ENCODE assay signal across 25 cellular contexts in genomic region chr12:32331133-32331532, GRCh38.
DNase-seq lines count a peak whose midpoint lies in the region; ATAC-seq and TF ChIP-seq lines count a peak whose summit lies in the region.
"Had no signal": no experiment of that assay in that cellular context is flagged by ENCODE, and none has a peak within 500 bp of the region (broad histone marks: within the 10 kb centered on the region; RNA-seq: fewer than 3 reads in every experiment).

No MANE protein-coding gene starts in this region.

- peaks cover 3 to 12% of the 10 kb centered on the region in 2 experiments; a peak in 3 of 4 replicates for H3K79me1 ChIP-seq in IMR-90 (ENCODE audit: low read depth in 1 of 2, low read length in 2 of 2)

- H3K9me3 ChIP-seq in IMR-90 (ENCODE audit: control insufficient read depth, insufficient read depth, low read length) (no peaks in the 10 kb centered on the region), lower lobe of right lung (no peaks in the 10 kb centered on the region)
- H3K9me3 ChIP-seq in CD4-positive, alpha-beta memory T cell (ENCODE audit: control insufficient read depth in 1 of 2, low read length in 2 of 2) = no peaks in the 10 kb centered on the region
- H3K9me3 ChIP-seq: gastrocnemius medialis, right atrium auricular region, tibial artery had no signal

- no peak overlapping the region for H2AK5ac ChIP-seq in IMR-90 (ENCODE audit: low read depth, low read length)

- H2BK5ac ChIP-seq in IMR-90 (ENCODE audit: low read depth, low read length, poor library complexity, severe bottlenecking) = no peak overlapping the region

- no peaks in the 10 kb centered on the region for H3K27me3 Mint-ChIP-seq in T-helper 2 cell treated with Interferon-gamma antibody and Interleukin-4, amounts not matched to agents 5 μg/mL and 100 μg/mL, for 36 hours (ENCODE audit: low read depth)
- H3K27me3 Mint-ChIP-seq in CD4-positive, alpha-beta memory T cell = no peaks in the 10 kb centered on the region
- H3K27me3 Mint-ChIP-seq: activated CD4-positive, alpha-beta T cell treated with anti-CD3 and anti-CD28 coated beads, Interleukin-2, amount 10 ng/mL, durations not matched to agents 7 days and 5 days; stimulated activated naive B cell treated with anti-CD40 and anti-IgM and Interleukin-4, amounts not matched to agents 10 μg/mL and 1 μg/mL and 100 μg/mL, for 72 hours had no signal

- ATAC-seq in IMR-90 (ENCODE audit: low read depth) (peak; percentile 82), lower lobe of right lung (peak in 1 of 2 donors; percentile 75)
- ATAC-seq: gastrocnemius medialis; left lobe of liver; Right ventricle myocardium inferior; stimulated activated naive B cell treated with anti-CD40 and anti-IgM and Interleukin-4, amounts not matched to agents 10 μg/mL and 1 μg/mL and 100 μg/mL, for 72 hours had no signal

- CTCF ChIA-PET in IMR-90 (lab: Yijun Ruan, JAX) = no interaction called here
- CTCF ChIA-PET in CD4-positive, alpha-beta memory T cell (lab: Charles Lee; ENCODE audit: partially characterized antibody) = no interaction called here

- BruUV-seq in IMR-90 (replicated peaks; lab: Mats Ljungman, UMichigan) = no TSS peak

- H4K20me1 ChIP-seq in IMR-90 (ENCODE audit: insufficient read depth, low read length) = no peaks in the 10 kb centered on the region

- H3K4me1 Mint-ChIP-seq in T-helper 2 cell treated with Interferon-gamma antibody and Interleukin-4, amounts not matched to agents 5 μg/mL and 100 μg/mL, for 36 hours (ENCODE audit: low read depth) = no peaks in the 10 kb centered on the region
- H3K4me1 Mint-ChIP-seq in CD4-positive, alpha-beta memory T cell = peaks cover 0 to 2% (median 0%) of the 10 kb centered on the region in 4 donors
- H3K4me1 Mint-ChIP-seq: stimulated activated naive B cell treated with anti-CD40 and anti-IgM and Interleukin-4, amounts not matched to agents 10 μg/mL and 1 μg/mL and 100 μg/mL, for 72 hours had no signal

- peak; percentile 2 for DNase-seq in AG10803 (ENCODE audit: low read depth)
- peak; percentile 70 for DNase-seq in IMR-90
- DNase-seq in dermis blood vessel endothelial cell = peak; percentile 65
- DNase-seq in lower lobe of right lung = no peak
- DNase-seq in T-helper 2 cell treated with Interferon-gamma antibody and Interleukin-4, amounts not matched to agents 5 μg/mL and 100 μg/mL, for 36 hours (ENCODE audit: low spot score) = no peak
- no peak for DNase-seq in effector CD4-positive, alpha-beta T cell
- no peak for DNase-seq in stimulated activated naive CD4-positive, alpha-beta T cell (lab: John Stamatoyannopoulos, UW)
- DNase-seq in CD4-positive, alpha-beta memory T cell = no peak
- DNase-seq: activated CD4-positive, alpha-beta T cell treated with anti-CD3 and anti-CD28 coated beads, Interleukin-2, amount 10 ng/mL, durations not matched to agents 7 days and 5 days; activated CD8-positive, alpha-beta memory T cell treated with anti-CD3 and anti-CD28 coated beads, Interleukin-2, amount 50 U/mL, for 48 hours; activated gamma-delta T cell treated with Interleukin-2 at 50 U/mL for 16 hours; amygdala; cerebellar nuclear complex; COR-L47; gastrocnemius medialis; NCI-H1694; NCI-H446; NK-92 treated with Interleukin-12 subunit alpha and Interleukin-12 subunit beta, amount 100 ng/mL, for 24 hours; nucleus accumbens; stimulated activated CD4-positive, alpha-beta T cell treated with anti-CD3 and anti-CD28 coated beads, Interleukin-15, amount 100 ng/mL, for 24 hours; stimulated activated naive B cell treated with anti-CD40 and anti-IgM and Interleukin-4, amounts not matched to agents 10 μg/mL and 1 μg/mL and 100 μg/mL, for 72 hours; tibial artery had no signal

- no peak overlapping the region for H2BK120ac ChIP-seq in IMR-90 (ENCODE audit: low read depth, low read length)

- H4K5ac ChIP-seq in IMR-90 (ENCODE audit: low read depth, low read length) = no peak overlapping the region

- intact Hi-C loops in IMR-90 (cut with micrococcal nuclease) (no loop called here), lower lobe of right lung (cut with DNase I) (no loop called here)
- intact Hi-C loops in CD4-positive, alpha-beta memory T cell (cut with micrococcal nuclease) = no loop called here

- H3K36me3 Mint-ChIP-seq in T-helper 2 cell treated with Interferon-gamma antibody and Interleukin-4, amounts not matched to agents 5 μg/mL and 100 μg/mL, for 36 hours (ENCODE audit: low read depth) = no peaks in the 10 kb centered on the region
- peaks cover 11 to 20% of the 10 kb centered on the region in 2 donors for H3K36me3 Mint-ChIP-seq in CD4-positive, alpha-beta memory T cell

- no peak for TF ChIP-seq POLR2A in IMR-90 (IDR thresholded peaks at IDR 0.05; ENCODE audit: low read depth, low read length)

- no CpG with 5 or more reads among the region's 2 CpGs for WGBS in IMR-90 (ENCODE audit: extremely low coverage in 2 of 2, insufficient read length in 1 of 2), 2 experiments

- H3K4me1 ChIP-seq in IMR-90 (ENCODE audit: control insufficient read depth, insufficient read depth, low read length) = peaks cover 2% of the 10 kb centered on the region
- H3K4me1 ChIP-seq in lower lobe of right lung = peaks cover 10% of the 10 kb centered on the region
- no peaks in the 10 kb centered on the region for H3K4me1 ChIP-seq in CD4-positive, alpha-beta memory T cell (ENCODE audit: insufficient read depth, low read length)
- H3K4me1 ChIP-seq: gastrocnemius medialis, tibial artery had no signal

- no peak for TF ChIP-seq RAD21 in IMR-90 (IDR thresholded peaks at IDR 0.05; ENCODE audit: low read length)

- H3K4me3 ChIP-seq in AG10803 (ENCODE audit: low read length) = no peak overlapping the region
- no peak overlapping the region for H3K4me3 ChIP-seq in IMR-90 (ENCODE audit: insufficient read depth, low read depth, low read length)
- no peak overlapping the region for H3K4me3 ChIP-seq in lower lobe of right lung
- no peak overlapping the region for H3K4me3 ChIP-seq in CD4-positive, alpha-beta memory T cell (ENCODE audit: low read length in 2 of 2)
- H3K4me3 ChIP-seq: gastrocnemius medialis, right atrium auricular region, tibial artery had no signal

- dilution Hi-C loops in IMR-90 (cut with HindIII; ENCODE audit: low sequenced_read_pairs, unreplicated experiment) = no loop called here

- H3K4me3 Mint-ChIP-seq in T-helper 2 cell treated with Interferon-gamma antibody and Interleukin-4, amounts not matched to agents 5 μg/mL and 100 μg/mL, for 36 hours = no peak overlapping the region
- no peak overlapping the region for H3K4me3 Mint-ChIP-seq in CD4-positive, alpha-beta memory T cell
- H3K4me3 Mint-ChIP-seq: activated CD4-positive, alpha-beta T cell treated with anti-CD3 and anti-CD28 coated beads, Interleukin-2, amount 10 ng/mL, durations not matched to agents 7 days and 5 days; stimulated activated naive B cell treated with anti-CD40 and anti-IgM and Interleukin-4, amounts not matched to agents 10 μg/mL and 1 μg/mL and 100 μg/mL, for 72 hours had no signal

- POLR2A ChIA-PET in IMR-90 (lab: Charles Lee; ENCODE audit: unreplicated experiment) = no interaction called here
- POLR2A ChIA-PET in CD4-positive, alpha-beta memory T cell (lab: Charles Lee; ENCODE audit: partially characterized antibody) = no interaction called here

- H4K91ac ChIP-seq in IMR-90 (ENCODE audit: insufficient read depth, low read depth, low read length) = no peak overlapping the region

- H3K18ac ChIP-seq in IMR-90 (ENCODE audit: low read depth, low read length) = no peak overlapping the region

- no peak overlapping the region for H3K4ac ChIP-seq in IMR-90 (ENCODE audit: low read depth, low read length)

- in situ Hi-C loops in IMR-90 (cut with MboI; ENCODE audit: low sequenced_read_pairs) = no loop called here

- H2AK9ac ChIP-seq in IMR-90 (replicated peaks; ENCODE audit: low read depth, low read length, poor library complexity) = no peak overlapping the region

- no peak overlapping the region for H3K14ac ChIP-seq in IMR-90 (replicated peaks; ENCODE audit: low read depth, low read length)

- H3K36me3 ChIP-seq in IMR-90 (ENCODE audit: control insufficient read depth, insufficient read depth, low read length) (peaks cover 15% of the 10 kb centered on the region), lower lobe of right lung (peaks cover 7% of the 10 kb centered on the region)
- H3K36me3 ChIP-seq in CD4-positive, alpha-beta memory T cell (ENCODE audit: insufficient read depth, low read length) = no peaks in the 10 kb centered on the region
- H3K36me3 ChIP-seq: gastrocnemius medialis had no signal

- no peak overlapping the region for H3K56ac ChIP-seq in IMR-90 (ENCODE audit: extremely low read depth, insufficient read depth, low read length)

- no peak overlapping the region for H4K8ac ChIP-seq in IMR-90 (ENCODE audit: low read depth in 2 of 2, low read length in 2 of 2)

- H3K9ac ChIP-seq in IMR-90 (ENCODE audit: low read depth, low read length) = no peak overlapping the region

- no peak overlapping the region for H2BK15ac ChIP-seq in IMR-90 (ENCODE audit: low read depth, low read length)

- H3K9me1 ChIP-seq in IMR-90 (ENCODE audit: insufficient read depth, low read length) = peaks cover 3% of the 10 kb centered on the region; the same call in 1 of the 2 replicates

- no peaks in the 10 kb centered on the region for H3K27me3 ChIP-seq in IMR-90 (ENCODE audit: control insufficient read depth, insufficient read depth, low read length)
- H3K27me3 ChIP-seq in lower lobe of right lung (ENCODE audit: low read depth) = no peaks in the 10 kb centered on the region
- no peaks in the 10 kb centered on the region for H3K27me3 ChIP-seq in CD4-positive, alpha-beta memory T cell (ENCODE audit: insufficient read depth, low read length)
- H3K27me3 ChIP-seq: gastrocnemius medialis, right atrium auricular region, tibial artery had no signal

- no peak overlapping the region; the same call in 1 of the 2 replicates for H3K4me2 ChIP-seq in IMR-90 (ENCODE audit: low read depth, low read length)

- no peak overlapping the region for H3K27ac Mint-ChIP-seq in T-helper 2 cell treated with Interferon-gamma antibody and Interleukin-4, amounts not matched to agents 5 μg/mL and 100 μg/mL, for 36 hours
- no peak overlapping the region for H3K27ac Mint-ChIP-seq in CD4-positive, alpha-beta memory T cell
- H3K27ac Mint-ChIP-seq: activated CD4-positive, alpha-beta T cell treated with anti-CD3 and anti-CD28 coated beads, Interleukin-2, amount 10 ng/mL, durations not matched to agents 7 days and 5 days; stimulated activated naive B cell treated with anti-CD40 and anti-IgM and Interleukin-4, amounts not matched to agents 10 μg/mL and 1 μg/mL and 100 μg/mL, for 72 hours had no signal

- no peak overlapping the region for H3K27ac ChIP-seq in IMR-90 (ENCODE audit: insufficient read depth, low read length)
- peak overlapping the region; percentile 46 for H3K27ac ChIP-seq in lower lobe of right lung
- no peak overlapping the region for H3K27ac ChIP-seq in CD4-positive, alpha-beta memory T cell (ENCODE audit: low read depth, low read length)
- H3K27ac ChIP-seq: gastrocnemius medialis, right atrium auricular region, tibial artery had no signal

- H3K23ac ChIP-seq in IMR-90 (ENCODE audit: low read depth, low read length) = no peak overlapping the region

- no peak overlapping the region for H2AFZ ChIP-seq in IMR-90 (replicated peaks; ENCODE audit: low read length, poor library complexity)

- TF ChIP-seq CTCF in AG10803 (conservative IDR thresholded peaks at IDR 0.05; ENCODE audit: low read length) = no peak
- no peak for TF ChIP-seq CTCF in IMR-90 (conservative IDR thresholded peaks at IDR 0.05; ENCODE audit: low read depth, low read length)
- TF ChIP-seq CTCF in lower lobe of right lung (IDR thresholded peaks at IDR 0.05) = no peak

- no peak overlapping the region for H2BK20ac ChIP-seq in IMR-90 (ENCODE audit: low read depth, low read length)

- H3K9me3 Mint-ChIP-seq in T-helper 2 cell treated with Interferon-gamma antibody and Interleukin-4, amounts not matched to agents 5 μg/mL and 100 μg/mL, for 36 hours = no peaks in the 10 kb centered on the region
- H3K9me3 Mint-ChIP-seq in CD4-positive, alpha-beta memory T cell = no peaks in the 10 kb centered on the region
- H3K9me3 Mint-ChIP-seq: activated CD4-positive, alpha-beta T cell treated with anti-CD3 and anti-CD28 coated beads, Interleukin-2, amount 10 ng/mL, durations not matched to agents 7 days and 5 days; stimulated activated naive B cell treated with anti-CD40 and anti-IgM and Interleukin-4, amounts not matched to agents 10 μg/mL and 1 μg/mL and 100 μg/mL, for 72 hours had no signal

Comparison
In these comparisons a context has a peak if more than half of its experiments do, and no peak if none do; other contexts are left out.
1. DNase-seq: peak in AG10803 (single experiment), IMR-90 (single experiment) and dermis blood vessel endothelial cell (single experiment); none in lower lobe of right lung (single experiment), T-helper 2 cell treated with Interferon-gamma antibody and Interleukin-4, amounts not matched to agents 5 μg/mL and 100 μg/mL, for 36 hours (single experiment), effector CD4-positive, alpha-beta T cell (single experiment), stimulated activated naive CD4-positive, alpha-beta T cell (0 of 6) and CD4-positive, alpha-beta memory T cell (0 of 5).